Comparison of ENCODE assay signal across 7 cellular contexts in genomic region chr12:57546438-57547365, GRCh38. TPM values are rescaled to one million over a fixed set of nuclear protein-coding genes. Genes with fewer than 3 reads are reported as not detected.
A peak's percentile ranks its signal among the peaks of the same experiment; 100 is the strongest.
DNase-seq lines count a peak whose midpoint lies in the region; ATAC-seq, FAIRE-seq and TF ChIP-seq lines count a peak whose summit lies in the region.

TSS of gene DCTN2 (minus strand) at chr12:57547192. CDS start at chr12:57547063, 129 bp downstream.

- peak; percentile 97 for FAIRE-seq in GM18507 (lab: Jason Lieb, UNC)

- peak; percentile 97 for ATAC-seq in HG02981 (IDR thresholded peaks at IDR 0.05; ENCODE audit: unreplicated experiment)

- H3K9me3 ChIP-seq in hepatocyte (ENCODE audit: low read depth), result no peaks in the 10 kb centered on the region

- H3K36me3 ChIP-seq in hepatocyte (replicated peaks; ENCODE audit: insufficient read depth, low read depth), result no peaks in the 10 kb centered on the region

- H3K4me2 ChIP-seq in hepatocyte, result peak within 1 kb of the TSS; percentile 84

- peaks cover 8% of the 10 kb centered on the region for H4K20me1 ChIP-seq in hepatocyte (ENCODE audit: insufficient read depth, poor library complexity, severe bottlenecking)

- TF ChIP-seq CTCF in astrocyte of the cerebellum (IDR thresholded peaks at IDR 0.05; ENCODE audit: low read depth, low read length, missing control alignments) (no peak), hepatocyte (IDR thresholded peaks at IDR 0.05; ENCODE audit: poor library complexity) (peak; percentile 3)

- in situ Hi-C loops in astrocyte of the cerebellum (cut with HindIII; ENCODE audit: low sequenced_read_pairs), result no loop called here

- H2AFZ ChIP-seq in hepatocyte, result peak within 1 kb of the TSS; percentile 61

- H3K27ac ChIP-seq in hepatocyte, result peak within 1 kb of the TSS; percentile 78

- H3K9me2 ChIP-seq in hepatocyte (replicated peaks; ENCODE audit: insufficient read depth), result no peaks in the 10 kb centered on the region

- 1% methylated on average over 33 of the region's 58 CpGs for WGBS in hepatocyte (ENCODE audit: low lambda C conversion rate, missing lambda C conversion rate)

- H3K4me1 ChIP-seq in hepatocyte (ENCODE audit: insufficient read depth), result peaks cover 12% of the 10 kb centered on the region

- H3K79me2 ChIP-seq in hepatocyte, result peaks cover 33% of the 10 kb centered on the region

- peak; percentile 97 for DNase-seq in GM18507 (ENCODE audit: extremely low spot score, insufficient read length, low read depth)
- peak; percentile 98 for DNase-seq in NCI-H2029 treated with DMSO at 0.1 percent for 48 hours (lab: John Stamatoyannopoulos, UW)
- peak; percentile 85 for DNase-seq in T-helper 9 cell
- DNase-seq in astrocyte of the cerebellum (ENCODE audit: low read depth), result peak; percentile 92
- peak; percentile 97 for DNase-seq in hepatocyte (ENCODE audit: low spot score)
- DNase-seq in retina, result peak; percentile 94

- H3K27me3 ChIP-seq in hepatocyte, result peaks cover 40% of the 10 kb centered on the region

- H3K4me3 ChIP-seq in astrocyte of the cerebellum (ENCODE audit: low read depth, low read length), result peak within 1 kb of the TSS; percentile 94
- peak within 1 kb of the TSS; percentile 59 for H3K4me3 ChIP-seq in hepatocyte

RNA-seq across cellular contexts. Expression of gene DCTN2, which starts in this region (rescaled TPM):
- 122 and 124 TPM in 2 replicates for total RNA-seq in hepatocyte
- polyA plus RNA-seq in hepatocyte, result 110 and 112 TPM in 2 replicates

Comparison
In these comparisons a context has a peak if more than half of its experiments do, and no peak if none do; other contexts are left out.
1. Peak in every context shown above with its lines: DNase-seq, ATAC-seq, H3K4me3 ChIP-seq and H3K27ac ChIP-seq.